Comparison of ENCODE assay signal across 1 cellular context in the genomic region with DNA sequence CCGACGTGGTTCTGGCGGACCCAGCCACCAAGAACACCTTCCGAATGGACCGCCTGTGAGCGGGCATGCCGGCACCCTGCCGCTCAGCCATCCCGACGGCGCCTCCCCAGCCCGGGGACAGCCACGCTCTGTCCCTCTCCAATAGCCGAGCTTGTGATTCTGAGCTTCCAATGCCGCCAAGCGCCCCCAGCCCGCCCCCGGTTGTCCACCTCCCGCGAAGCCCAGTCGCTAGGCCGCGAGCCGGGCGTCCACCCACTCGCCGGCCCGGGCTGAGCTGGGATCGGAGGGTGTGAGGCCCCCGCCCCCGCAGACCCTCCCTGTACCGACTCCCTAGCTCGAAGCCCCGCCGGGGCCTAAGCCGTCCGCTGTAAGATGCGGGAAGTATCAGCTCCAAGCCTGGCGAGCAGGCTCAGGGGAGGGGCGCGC.
TF ChIP-seq lines count a peak whose summit lies in the region.

No MANE protein-coding gene starts in this region.

TF ChIP-seq in IMR-90, 13 proteins besides CTCF, POLR2A, EP300 and RAD21 (continued from another document):
- TF ChIP-seq, protein P1, sequence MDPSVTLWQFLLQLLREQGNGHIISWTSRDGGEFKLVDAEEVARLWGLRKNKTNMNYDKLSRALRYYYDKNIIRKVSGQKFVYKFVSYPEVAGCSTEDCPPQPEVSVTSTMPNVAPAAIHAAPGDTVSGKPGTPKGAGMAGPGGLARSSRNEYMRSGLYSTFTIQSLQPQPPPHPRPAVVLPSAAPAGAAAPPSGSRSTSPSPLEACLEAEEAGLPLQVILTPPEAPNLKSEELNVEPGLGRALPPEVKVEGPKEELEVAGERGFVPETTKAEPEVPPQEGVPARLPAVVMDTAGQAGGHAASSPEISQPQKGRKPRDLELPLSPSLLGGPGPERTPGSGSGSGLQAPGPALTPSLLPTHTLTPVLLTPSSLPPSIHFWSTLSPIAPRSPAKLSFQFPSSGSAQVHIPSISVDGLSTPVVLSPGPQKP (IDR thresholded peaks at IDR 0.05; ENCODE audit: borderline replicate concordance, low read depth, low read length), result no peak
- no peak for TF ChIP-seq SMC3 (IDR thresholded peaks at IDR 0.05; ENCODE audit: low read depth, low read length)
- no peak for TF ChIP-seq RCOR1 (IDR thresholded peaks at IDR 0.05; ENCODE audit: insufficient replicate concordance, low read length)
- no peak for TF ChIP-seq FOS (IDR thresholded peaks at IDR 0.05; ENCODE audit: low read depth, low read length)
- no peak for TF ChIP-seq CHD1 (IDR thresholded peaks at IDR 0.05; ENCODE audit: low read depth, low read length)
